34 cellular contexts compared by ENCODE assay signal in genomic region chr6:9518433-9518832, GRCh38.
"Had no signal": no experiment of that assay in that cellular context is flagged by ENCODE, and none has a peak within 500 bp of the region (broad histone marks: within the 10 kb centered on the region; RNA-seq: fewer than 3 reads in every experiment).

No MANE protein-coding gene starts in this region.

- H3K4me1 Mint-ChIP-seq: activated B cell treated with CpG ODN at 0.5 μM for 24 hours; activated naive CD4-positive, alpha-beta T cell treated with anti-CD3 and anti-CD28 coated beads, Interleukin-2, amount 50 U/mL, for 24 hours; activated naive CD8-positive, alpha-beta T cell treated with anti-CD3 and anti-CD28 coated beads for 36 hours; activated T-helper 17 cell treated with anti-CD3 and anti-CD28 coated beads, Interleukin-2, amount 50 U/mL, for 72 hours; T-helper 17 cell had no signal

- H3K36me3 Mint-ChIP-seq: activated naive CD4-positive, alpha-beta T cell treated with anti-CD3 and anti-CD28 coated beads, Interleukin-2, amount 50 U/mL, for 24 hours; activated naive CD8-positive, alpha-beta T cell treated with anti-CD3 and anti-CD28 coated beads for 36 hours had no signal

- H2AFZ ChIP-seq: hepatocyte had no signal

- ATAC-seq: activated CD4-positive, CD25-positive, alpha-beta regulatory T cell treated with anti-CD3 and anti-CD28 coated beads, Interleukin-2, amount 50 U/mL, for 24 hours; activated CD8-positive, alpha-beta T cell treated with anti-CD3 and anti-CD28 coated beads for 36 hours; activated naive CD8-positive, alpha-beta T cell treated with anti-CD3 and anti-CD28 coated beads, Interleukin-2, amount 50 U/mL, for 24 hours; activated T-cell treated with anti-CD3 and anti-CD28 coated beads, Interleukin-2, amount 50 U/mL, for 4 hours; activated T-helper 17 cell treated with anti-CD3 and anti-CD28 coated beads, Interleukin-2, amount 50 U/mL, for 72 hours; body of pancreas; esophagus mucosa; gastroesophageal sphincter; heart right ventricle; T-helper 17 cell had no signal

- H3K4me3 ChIP-seq: adrenal gland, body of pancreas, cardiac muscle cell, colonic mucosa, gastroesophageal sphincter, heart right ventricle, hepatocyte had no signal

- H3K27me3 Mint-ChIP-seq: activated B cell treated with CpG ODN at 0.5 μM for 24 hours; activated naive CD4-positive, alpha-beta T cell treated with anti-CD3 and anti-CD28 coated beads, Interleukin-2, amount 50 U/mL, for 24 hours; activated naive CD8-positive, alpha-beta T cell treated with anti-CD3 and anti-CD28 coated beads for 36 hours; activated naive CD8-positive, alpha-beta T cell treated with anti-CD3 and anti-CD28 coated beads, Interleukin-2, amount 50 U/mL, for 24 hours; activated T-helper 17 cell treated with anti-CD3 and anti-CD28 coated beads, Interleukin-2, amount 50 U/mL, for 72 hours; T-helper 17 cell had no signal

- H3K4me3 Mint-ChIP-seq: activated B cell treated with CpG ODN at 0.5 μM for 24 hours; activated CD8-positive, alpha-beta T cell treated with anti-CD3 and anti-CD28 coated beads for 36 hours; activated naive CD4-positive, alpha-beta T cell treated with anti-CD3 and anti-CD28 coated beads for 36 hours; activated naive CD4-positive, alpha-beta T cell treated with anti-CD3 and anti-CD28 coated beads, Interleukin-2, amount 50 U/mL, for 24 hours; activated naive CD8-positive, alpha-beta T cell treated with anti-CD3 and anti-CD28 coated beads for 36 hours; activated naive CD8-positive, alpha-beta T cell treated with anti-CD3 and anti-CD28 coated beads, Interleukin-2, amount 50 U/mL, for 24 hours; activated T-cell treated with anti-CD3 and anti-CD28 coated beads, Interleukin-2, amount 50 U/mL, for 4 hours; activated T-helper 17 cell treated with anti-CD3 and anti-CD28 coated beads, Interleukin-2, amount 50 U/mL, for 72 hours; T-helper 17 cell; T-helper 2 cell treated with Interferon-gamma antibody and Interleukin-4, amounts not matched to agents 5 μg/mL and 100 μg/mL, for 36 hours had no signal

- DNase-seq: activated B cell treated with CpG ODN at 0.5 μM for 24 hours; activated CD4-positive, alpha-beta T cell treated with anti-CD3 and anti-CD28 coated beads for 48 hours; activated CD4-positive, alpha-beta T cell treated with anti-CD3 and anti-CD28 coated beads, Interleukin-2, amount 50 U/mL, for 1 hour; activated CD4-positive, alpha-beta T cell treated with anti-CD3 and anti-CD28 coated beads, Interleukin-2, amount 50 U/mL, for 48 hours; activated CD8-positive, alpha-beta memory T cell treated with anti-CD3 and anti-CD28 coated beads for 24 hours; activated CD8-positive, alpha-beta T cell treated with anti-CD3 and anti-CD28 coated beads for 36 hours; activated effector memory CD4-positive, alpha-beta T cell treated with anti-CD3 and anti-CD28 coated beads, Interleukin-2, amount 50 U/mL, for 16 hours; activated naive CD4-positive, alpha-beta T cell treated with anti-CD3 and anti-CD28 coated beads for 36 hours; activated naive CD8-positive, alpha-beta T cell treated with anti-CD3 and anti-CD28 coated beads for 36 hours; activated naive CD8-positive, alpha-beta T cell treated with anti-CD3 and anti-CD28 coated beads, Interleukin-2, amount 50 U/mL, for 24 hours; activated T-cell treated with anti-CD3 and anti-CD28 coated beads, Interleukin-2, amount 50 U/mL, for 4 hours; adrenal gland; amygdala; aorta; body of pancreas; central memory CD4-positive, alpha-beta T cell; cerebellar nuclear complex; colonic mucosa; effector CD8-positive, alpha-beta T cell; foreskin fibroblast; heart right ventricle; T-helper 17 cell; T1000; WERI-Rb-1 had no signal

- FAIRE-seq: endometrium, endothelial cell of umbilical vein had no signal

- H3K4me1 ChIP-seq: adrenal gland, body of pancreas, colonic mucosa, gastroesophageal sphincter, heart right ventricle had no signal

- H3K27ac ChIP-seq: adrenal gland, body of pancreas, cardiac muscle cell, colonic mucosa, gastroesophageal sphincter, heart right ventricle, hepatocyte, WERI-Rb-1 had no signal

- H3K27me3 ChIP-seq: adrenal gland, body of pancreas, cardiac muscle cell, colonic mucosa, gastroesophageal sphincter, heart right ventricle, hepatocyte had no signal

- H3K79me2 ChIP-seq: hepatocyte had no signal

- H3K36me3 ChIP-seq: adrenal gland, cardiac muscle cell, colonic mucosa, gastroesophageal sphincter, heart right ventricle, WERI-Rb-1 had no signal

- H3K9me3 ChIP-seq: adrenal gland, body of pancreas, colonic mucosa, gastroesophageal sphincter, heart right ventricle had no signal

- H3K4me2 ChIP-seq: hepatocyte had no signal

- H3K9me3 Mint-ChIP-seq: activated B cell treated with CpG ODN at 0.5 μM for 24 hours; activated CD8-positive, alpha-beta T cell treated with anti-CD3 and anti-CD28 coated beads for 36 hours; activated naive CD4-positive, alpha-beta T cell treated with anti-CD3 and anti-CD28 coated beads for 36 hours; T-helper 2 cell treated with Interferon-gamma antibody and Interleukin-4, amounts not matched to agents 5 μg/mL and 100 μg/mL, for 36 hours had no signal

- H3K27ac Mint-ChIP-seq: activated B cell treated with CpG ODN at 0.5 μM for 24 hours; activated CD8-positive, alpha-beta T cell treated with anti-CD3 and anti-CD28 coated beads for 36 hours; activated naive CD4-positive, alpha-beta T cell treated with anti-CD3 and anti-CD28 coated beads for 36 hours; activated naive CD4-positive, alpha-beta T cell treated with anti-CD3 and anti-CD28 coated beads, Interleukin-2, amount 50 U/mL, for 24 hours; activated naive CD8-positive, alpha-beta T cell treated with anti-CD3 and anti-CD28 coated beads for 36 hours; activated naive CD8-positive, alpha-beta T cell treated with anti-CD3 and anti-CD28 coated beads, Interleukin-2, amount 50 U/mL, for 24 hours; activated T-helper 17 cell treated with anti-CD3 and anti-CD28 coated beads, Interleukin-2, amount 50 U/mL, for 72 hours; T-helper 17 cell; T-helper 2 cell treated with Interferon-gamma antibody and Interleukin-4, amounts not matched to agents 5 μg/mL and 100 μg/mL, for 36 hours had no signal
